In genomic region chr6:3088446-3088845, GRCh38 we compare ENCODE assay signal across 12 cellular contexts. TPM values are rescaled to one million over a fixed set of nuclear protein-coding genes. Genes with fewer than 3 reads are reported as not detected.
DNase-seq lines count a peak whose midpoint lies in the region; ATAC-seq, FAIRE-seq and TF ChIP-seq lines count a peak whose summit lies in the region.
"Had no signal": no experiment of that assay in that cellular context is flagged by ENCODE, and none has a peak within 500 bp of the region (broad histone marks: within the 10 kb centered on the region; RNA-seq: fewer than 3 reads in every experiment).

No MANE protein-coding gene starts in this region.

- intact Hi-C loops in HepG2 (cut with micrococcal nuclease; ENCODE audit: unreplicated experiment) = no loop called here
- intact Hi-C loops in right lobe of liver (cut with DNase I) = no loop called here
- intact Hi-C loops in endothelial cell of umbilical vein (cut with micrococcal nuclease) = no loop called here
- intact Hi-C loops in mucosa of descending colon (cut with DNase I, micrococcal nuclease) = no loop called here

- no peaks in the 10 kb centered on the region for H3K9me1 ChIP-seq in endothelial cell of umbilical vein (replicated peaks; ENCODE audit: control insufficient read depth, extremely low read depth, insufficient read depth, low read length)

- in situ Hi-C loops in HepG2 (cut with HindIII; ENCODE audit: extremely low pct_ligation_motif_present, low pct_unique_long_range_greater_than_20kb) = no loop called here

- H3K9me3 ChIP-seq in HepG2 (ENCODE audit: low read length) = no peaks in the 10 kb centered on the region
- no peaks in the 10 kb centered on the region for H3K9me3 ChIP-seq in right lobe of liver
- H3K9me3 ChIP-seq in endothelial cell of umbilical vein (replicated peaks; ENCODE audit: control insufficient read depth, insufficient read depth, low read length) = no peaks in the 10 kb centered on the region
- H3K9me3 ChIP-seq in mucosa of descending colon = no peaks in the 10 kb centered on the region

- WGBS in HepG2 (ENCODE audit: low lambda C conversion rate) = 92% methylated on average over 2 of the region's 4 CpGs
- 97% methylated on average over 4 of the region's 4 CpGs for WGBS in right lobe of liver (ENCODE audit: insufficient coverage, low coverage, low lambda C conversion rate, missing lambda C conversion rate)

- BruUV-seq in HepG2 (replicated peaks; lab: Mats Ljungman, UMichigan) = no TSS peak
- no TSS peak for BruUV-seq in endothelial cell of umbilical vein (replicated peaks; lab: Mats Ljungman, UMichigan)

- no peaks in the 10 kb centered on the region for H3K4me1 ChIP-seq in HepG2 (ENCODE audit: insufficient read depth, low read length)
- no peaks in the 10 kb centered on the region for H3K4me1 ChIP-seq in right lobe of liver
- H3K4me1 ChIP-seq in endothelial cell of umbilical vein (ENCODE audit: control insufficient read depth, extremely low read depth, insufficient read depth, low read length) = peaks cover 12% of the 10 kb centered on the region
- H3K4me1 ChIP-seq in mucosa of descending colon (ENCODE audit: low read depth) = no peaks in the 10 kb centered on the region

- H3K36me3 ChIP-seq in HepG2 (replicated peaks in 1 of 2; ENCODE audit: control insufficient read depth in 1 of 2, insufficient read depth in 2 of 2, low read length in 2 of 2) (peaks cover 19 to 52% of the 10 kb centered on the region in 2 experiments), right lobe of liver (peaks cover 0 to 52% (median 17%) of the 10 kb centered on the region in 4 donors), endothelial cell of umbilical vein (ENCODE audit: control insufficient read depth in 2 of 2, extremely low read depth in 1 of 2, insufficient read depth in 2 of 2, low read length in 2 of 2) (peaks cover 5 to 12% of the 10 kb centered on the region in 2 experiments), mucosa of descending colon (ENCODE audit: low read depth) (peaks cover 8% of the 10 kb centered on the region)

- no peak for TF ChIP-seq EP300 in HepG2 (IDR thresholded peaks at IDR 0.05; ENCODE audit: low read depth in 2 of 2, low read length in 2 of 2)
- TF ChIP-seq EP300 in HepG2 (CRISPR knock-in tag; IDR thresholded peaks at IDR 0.05; ENCODE audit: borderline replicate concordance) = no peak

- no peak for TF ChIP-seq RAD21 in HepG2 (CRISPR knock-in tag; IDR thresholded peaks at IDR 0.05)

- FAIRE-seq in HepG2 (lab: Jason Lieb, UNC) (no peak), endothelial cell of umbilical vein (lab: Jason Lieb, UNC) (no peak)

- no peak overlapping the region for H3K4me2 ChIP-seq in HepG2 (ENCODE audit: low read depth, low read length)
- peak overlapping the region; percentile 0 for H3K4me2 ChIP-seq in endothelial cell of umbilical vein (ENCODE audit: insufficient read depth, low read length)

- TF ChIP-seq POLR2A in HepG2 (IDR thresholded peaks at IDR 0.05; ENCODE audit: insufficient read depth in 1 of 2, low read depth in 2 of 2, low read length in 2 of 2) = no peak
- no peak for TF ChIP-seq POLR2A in right lobe of liver (IDR thresholded peaks at IDR 0.05)
- no peak for TF ChIP-seq POLR2A in endothelial cell of umbilical vein (IDR thresholded peaks at IDR 0.05; ENCODE audit: low read depth, low read length)

- TF ChIP-seq CTCF in HepG2 (CRISPR knock-in tag; IDR thresholded peaks at IDR 0.05) (no peak), right lobe of liver (IDR thresholded peaks at IDR 0.05) (no peak), endothelial cell of umbilical vein (IDR thresholded peaks at IDR 0.05; ENCODE audit: extremely low read depth in 1 of 2, insufficient read depth in 1 of 2, low read depth in 1 of 2, low read length in 2 of 2) (no peak), mucosa of descending colon (IDR thresholded peaks at IDR 0.05) (no peak)

- no peak overlapping the region for H3K9ac ChIP-seq in HepG2 (ENCODE audit: insufficient read depth, low read depth, low read length)
- no peak overlapping the region for H3K9ac ChIP-seq in endothelial cell of umbilical vein (replicated peaks; ENCODE audit: extremely low read depth, insufficient read depth, low read length)

- H3K79me2 ChIP-seq in HepG2 (ENCODE audit: insufficient read depth, low read length) (no peaks in the 10 kb centered on the region), endothelial cell of umbilical vein (ENCODE audit: control insufficient read depth, insufficient read depth, low read length) (no peaks in the 10 kb centered on the region)

- no peak overlapping the region for H2AFZ ChIP-seq in HepG2 (ENCODE audit: low read length)
- no peak overlapping the region for H2AFZ ChIP-seq in endothelial cell of umbilical vein (ENCODE audit: low read depth, low read length)

- POLR2A ChIA-PET in HepG2 (lab: Yijun Ruan, JAX) (no interaction called here), endothelial cell of umbilical vein (lab: Charles Lee) (no interaction called here)

- H3K27ac ChIP-seq in HepG2 (ENCODE audit: extremely low read length, insufficient read depth, low read length) (no peak overlapping the region), right lobe of liver (no peak overlapping the region), endothelial cell of umbilical vein (ENCODE audit: insufficient read depth, low read depth, low read length) (no peak overlapping the region)

- ATAC-seq in HepG2 (no peak; the same call in 2 of the 3 replicates), right lobe of liver (no peak), mucosa of descending colon (peak; percentile 34), HG02798 (IDR thresholded peaks at IDR 0.05; ENCODE audit: poor library complexity, unreplicated experiment) (no peak)
- ATAC-seq: left colon had no signal

- DNase-seq in HepG2 (ENCODE audit: low spot score) (no peak), right lobe of liver (no peak), endothelial cell of umbilical vein (ENCODE audit: low read depth, low spot score) (no peak), mucosa of descending colon (no peak), NCI-H1436 treated with DMSO at 0.1 percent for 48 hours (lab: John Stamatoyannopoulos, UW) (no peak), mesenteric fat pad (ENCODE audit: low spot score) (no peak), SKM-1 treated with dmso at 0.1 percent for 144 hours (lab: John Stamatoyannopoulos, UW; ENCODE audit: unreplicated experiment) (no peak)
- DNase-seq: activated effector memory CD4-positive, alpha-beta T cell treated with Interleukin-2 at 50 U/mL for 16 hours; C1 segment of cervical spinal cord; left colon; NCI-H1694 treated with DMSO at 0.1 percent for 48 hours had no signal

- H3K4me3 ChIP-seq in HepG2 (replicated peaks in 1 of 3; ENCODE audit: insufficient read depth in 1 of 3, low read depth in 2 of 3, low read length in 3 of 3) = no peak overlapping the region
- no peak overlapping the region for H3K4me3 ChIP-seq in right lobe of liver
- no peak overlapping the region for H3K4me3 ChIP-seq in endothelial cell of umbilical vein (replicated peaks in 1 of 3; ENCODE audit: insufficient read depth in 1 of 3, low read depth in 1 of 3, low read length in 3 of 3)
- H3K4me3 ChIP-seq in mucosa of descending colon = no peak overlapping the region

- dilution Hi-C loops in endothelial cell of umbilical vein (cut with MboI; ENCODE audit: extremely low pct_ligation_motif_present, low sequenced_read_pairs) = no loop called here

- H4K20me1 ChIP-seq in HepG2 (ENCODE audit: insufficient read depth, low read length) = no peaks in the 10 kb centered on the region
- no peaks in the 10 kb centered on the region for H4K20me1 ChIP-seq in endothelial cell of umbilical vein (replicated peaks; ENCODE audit: control insufficient read depth, extremely low read depth, insufficient read depth, low read length)

- H3K27me3 ChIP-seq in HepG2 (ENCODE audit: control insufficient read depth in 1 of 2, insufficient read depth in 2 of 2, low read length in 2 of 2) = no peaks in the 10 kb centered on the region
- H3K27me3 ChIP-seq in right lobe of liver = no peaks in the 10 kb centered on the region
- no peaks in the 10 kb centered on the region for H3K27me3 ChIP-seq in endothelial cell of umbilical vein (ENCODE audit: control insufficient read depth in 2 of 2, insufficient read depth in 2 of 2, low read length in 2 of 2)

- CTCF ChIA-PET in HepG2 (lab: Yijun Ruan, JAX; ENCODE audit: low intra/inter-chr PET ratio, low total read pairs) = no interaction called here
- CTCF ChIA-PET in endothelial cell of umbilical vein (lab: Charles Lee) = no interaction called here

RNA-seq across cellular contexts. Expression of gene RIPK1, which starts 20.2 kb away (rescaled TPM):
- 10.3 and 15.0 TPM in 2 replicates for total RNA-seq in HepG2 (2016; rRNA removed; fragmentation: Illumina TruSeq; extraction: Trizol)
- total RNA-seq in HepG2 (2016; cell fraction: cytosol; rRNA removed; fragmentation: Illumina TruSeq; extraction: Trizol; ENCODE audit: low read depth) = 4.5 and 4.9 TPM in 2 replicates
- total RNA-seq in HepG2 (2016; cell fraction: insoluble cytoplasmic fraction; rRNA removed; fragmentation: Illumina TruSeq; extraction: Trizol) = 10.6 and 13.6 TPM in 2 replicates
- total RNA-seq in HepG2 (2016; cell fraction: membrane; rRNA removed; fragmentation: Illumina TruSeq; extraction: Trizol) = 5.4 and 6.4 TPM in 2 replicates
- total RNA-seq in HepG2 (2016; cell fraction: nucleus; rRNA removed; fragmentation: Illumina TruSeq; extraction: Trizol) = 7.4 and 9.7 TPM in 2 replicates
- polyA plus RNA-seq in HepG2 (2011; rRNA removed) = 9.0 and 10.7 TPM in 2 replicates
- polyA plus RNA-seq in HepG2 (2011; cell fraction: cytosol; rRNA removed) = 6.2 and 9.2 TPM in 2 replicates
- 9.5 and 13.1 TPM in 2 replicates for polyA plus RNA-seq in HepG2 (2011; cell fraction: nucleus; rRNA removed)
- polyA plus RNA-seq in HepG2 (2012) = 7.6 and 10.8 TPM in 2 replicates
- polyA plus RNA-seq in HepG2 (2016; cell fraction: cytosol; fragmentation: Illumina TruSeq; extraction: Trizol; ENCODE audit: low read depth) = 0.89 and 0.95 TPM in 2 replicates
- polyA plus RNA-seq in HepG2 (2016; cell fraction: insoluble cytoplasmic fraction; fragmentation: Illumina TruSeq; extraction: Trizol; ENCODE audit: low read depth) = 11.8 and 12.1 TPM in 2 replicates
- polyA plus RNA-seq in HepG2 (2016; cell fraction: membrane; fragmentation: Illumina TruSeq; extraction: Trizol; ENCODE audit: low read depth) = 2.3 and 2.7 TPM in 2 replicates
- polyA plus RNA-seq in HepG2 (2016; cell fraction: nucleus; fragmentation: Illumina TruSeq; extraction: Trizol; ENCODE audit: insufficient read depth, low read depth) = 19.4 and 21.2 TPM in 2 replicates
- polyA minus RNA-seq in HepG2 (2011; rRNA and poly(A)+ RNA removed; ENCODE audit: low replicate concordance) = 5.4 and 9.3 TPM in 2 replicates
- polyA minus RNA-seq in HepG2 (2011; cell fraction: cytosol; rRNA and poly(A)+ RNA removed) = 5.8 and 8.9 TPM in 2 replicates
- 8.9 and 13.7 TPM in 2 replicates for polyA minus RNA-seq in HepG2 (2011; cell fraction: nucleus; rRNA and poly(A)+ RNA removed)
- 10 to 100 TPM; 13.9 to 17.6 (median 16.6) TPM for total RNA-seq in right lobe of liver
- total RNA-seq in endothelial cell of umbilical vein = 20.2 and 20.6 TPM in 2 replicates
- polyA plus RNA-seq in endothelial cell of umbilical vein = 10.1 and 11.2 TPM in 2 replicates
- 13.9 and 14.8 TPM in 2 replicates for polyA plus RNA-seq in endothelial cell of umbilical vein (2011; cell fraction: cytosol; rRNA removed)
- polyA plus RNA-seq in endothelial cell of umbilical vein (2011; cell fraction: nucleus; rRNA removed) = 24.8 and 29.0 TPM in 2 replicates
- 13.0 and 18.0 TPM in 2 replicates for polyA plus RNA-seq in endothelial cell of umbilical vein (2012)
- polyA minus RNA-seq in endothelial cell of umbilical vein = 17.2 and 19.7 TPM in 2 replicates
- polyA minus RNA-seq in endothelial cell of umbilical vein (2011; cell fraction: cytosol; rRNA and poly(A)+ RNA removed) = 8.2 TPM
- 7.5 and 10.0 TPM in 2 replicates for polyA minus RNA-seq in endothelial cell of umbilical vein (2011; cell fraction: nucleus; rRNA and poly(A)+ RNA removed)
- total RNA-seq in mucosa of descending colon = 10 to 100 TPM; 33.1 to 41.9 (median 35.8) TPM
- total RNA-seq in mesenteric fat pad = 29.1 TPM

RNA-seq across cellular contexts. Expression of gene BPHL, which starts 30.1 kb away (rescaled TPM):
- total RNA-seq in HepG2 (2016; rRNA removed; fragmentation: Illumina TruSeq; extraction: Trizol) (39.5 and 48.6 TPM in 2 replicates), right lobe of liver (100 to 1,000 TPM in 2 of 6 experiments, 10 to 100 TPM in 4; 30.4 to 142 (median 68.6) TPM), endothelial cell of umbilical vein (14.8 and 16.6 TPM in 2 replicates), mucosa of descending colon (10 to 100 TPM; 17.6 to 30.7 (median 30.0) TPM), mesenteric fat pad (25.1 TPM)
- 13.0 and 14.5 TPM in 2 replicates for total RNA-seq in HepG2 (2016; cell fraction: cytosol; rRNA removed; fragmentation: Illumina TruSeq; extraction: Trizol; ENCODE audit: low read depth)
- total RNA-seq in HepG2 (2016; cell fraction: insoluble cytoplasmic fraction; rRNA removed; fragmentation: Illumina TruSeq; extraction: Trizol) = 42.3 and 49.9 TPM in 2 replicates
- 29.2 and 32.0 TPM in 2 replicates for total RNA-seq in HepG2 (2016; cell fraction: membrane; rRNA removed; fragmentation: Illumina TruSeq; extraction: Trizol)
- total RNA-seq in HepG2 (2016; cell fraction: nucleus; rRNA removed; fragmentation: Illumina TruSeq; extraction: Trizol) = 25.4 and 25.5 TPM in 2 replicates
- polyA plus RNA-seq in HepG2 (2011; rRNA removed) (35.6 and 37.8 TPM in 2 replicates), endothelial cell of umbilical vein (10.3 and 12.3 TPM in 2 replicates)
- 25.0 and 32.1 TPM in 2 replicates for polyA plus RNA-seq in HepG2 (2011; cell fraction: cytosol; rRNA removed)
- polyA plus RNA-seq in HepG2 (2011; cell fraction: nucleus; rRNA removed) = 31.4 and 44.9 TPM in 2 replicates
- 33.2 and 56.4 TPM in 2 replicates for polyA plus RNA-seq in HepG2 (2012)
- 12.2 and 18.6 TPM in 2 replicates for polyA plus RNA-seq in HepG2 (2016; cell fraction: cytosol; fragmentation: Illumina TruSeq; extraction: Trizol; ENCODE audit: low read depth)
- 57.7 and 60.4 TPM in 2 replicates for polyA plus RNA-seq in HepG2 (2016; cell fraction: insoluble cytoplasmic fraction; fragmentation: Illumina TruSeq; extraction: Trizol; ENCODE audit: low read depth)
- polyA plus RNA-seq in HepG2 (2016; cell fraction: membrane; fragmentation: Illumina TruSeq; extraction: Trizol; ENCODE audit: low read depth) = 24.1 and 29.1 TPM in 2 replicates
- 40.4 and 41.8 TPM in 2 replicates for polyA plus RNA-seq in HepG2 (2016; cell fraction: nucleus; fragmentation: Illumina TruSeq; extraction: Trizol; ENCODE audit: insufficient read depth, low read depth)
- polyA minus RNA-seq in HepG2 (2011; rRNA and poly(A)+ RNA removed; ENCODE audit: low replicate concordance) = 7.2 and 21.2 TPM in 2 replicates
- polyA minus RNA-seq in HepG2 (2011; cell fraction: cytosol; rRNA and poly(A)+ RNA removed) = 12.7 and 16.3 TPM in 2 replicates
- polyA minus RNA-seq in HepG2 (2011; cell fraction: nucleus; rRNA and poly(A)+ RNA removed) = 34.6 and 42.1 TPM in 2 replicates
- polyA plus RNA-seq in endothelial cell of umbilical vein (2011; cell fraction: cytosol; rRNA removed) = 10.4 and 11.5 TPM in 2 replicates
- polyA plus RNA-seq in endothelial cell of umbilical vein (2011; cell fraction: nucleus; rRNA removed) = 22.0 and 24.5 TPM in 2 replicates
- polyA plus RNA-seq in endothelial cell of umbilical vein (2012) = 16.3 and 16.8 TPM in 2 replicates
- 11.5 and 15.7 TPM in 2 replicates for polyA minus RNA-seq in endothelial cell of umbilical vein
- 6.6 TPM for polyA minus RNA-seq in endothelial cell of umbilical vein (2011; cell fraction: cytosol; rRNA and poly(A)+ RNA removed)
- polyA minus RNA-seq in endothelial cell of umbilical vein (2011; cell fraction: nucleus; rRNA and poly(A)+ RNA removed) = 9.0 and 9.9 TPM in 2 replicates
